ENCODE assay signal across 23 cellular contexts in genomic region chr6:156786652-156787051, GRCh38. TPM values are rescaled to one million over a fixed set of nuclear protein-coding genes. Genes with fewer than 3 reads are reported as not detected.
A peak's percentile ranks its signal among the peaks of the same experiment; 100 is the strongest.
DNase-seq lines count a peak whose midpoint lies in the region; ATAC-seq, FAIRE-seq and TF ChIP-seq lines count a peak whose summit lies in the region.
"Had no signal": no experiment of that assay in that cellular context is flagged by ENCODE, and none has a peak within 500 bp of the region (broad histone marks: within the 10 kb centered on the region; RNA-seq: fewer than 3 reads in every experiment).

No MANE protein-coding gene starts in this region.

- H3K79me2 ChIP-seq in HepG2 (ENCODE audit: insufficient read depth, low read length) (peaks cover 100% of the 10 kb centered on the region), KMS-11 (ENCODE audit: insufficient read depth, low read depth) (peaks cover 100% of the 10 kb centered on the region)

- peaks cover 96% of the 10 kb centered on the region for H3K4me1 Mint-ChIP-seq in activated B cell treated with CpG ODN at 0.5 μM for 24 hours
- H3K4me1 Mint-ChIP-seq in stimulated activated memory B cell treated with anti-CD40 and anti-IgM and Interleukin-4, amounts not matched to agents 10 μg/mL and 1 μg/mL and 100 μg/mL, for 72 hours = peaks cover 90% of the 10 kb centered on the region

- H3K27me3 ChIP-seq in HepG2 (ENCODE audit: control insufficient read depth in 1 of 2, insufficient read depth in 2 of 2, low read length in 2 of 2) (no peaks in the 10 kb centered on the region), right lobe of liver (no peaks in the 10 kb centered on the region), KMS-11 (ENCODE audit: insufficient read depth, low read depth) (no peaks in the 10 kb centered on the region), BE2C (no peaks in the 10 kb centered on the region), tibial nerve (no peaks in the 10 kb centered on the region)
- H3K27me3 ChIP-seq: SJCRH30 had no signal

- no peak overlapping the region for H3K9ac ChIP-seq in HepG2 (ENCODE audit: insufficient read depth, low read depth, low read length)
- H3K9ac ChIP-seq in KMS-11 = no peak overlapping the region

- H3K27ac ChIP-seq in HepG2 (ENCODE audit: extremely low read length, insufficient read depth, low read length) (no peak overlapping the region), right lobe of liver (no peak overlapping the region), KMS-11 (no peak overlapping the region), tibial nerve (no peak overlapping the region)
- H3K27ac ChIP-seq: HL-60, RWPE1, SJCRH30 had no signal

- H2AFZ ChIP-seq in HepG2 (ENCODE audit: low read length) (no peak overlapping the region), KMS-11 (ENCODE audit: low read depth) (no peak overlapping the region)

- no peak for TF ChIP-seq EP300 in HepG2 (IDR thresholded peaks at IDR 0.05; ENCODE audit: low read depth in 2 of 2, low read length in 2 of 2)
- no peak for TF ChIP-seq EP300 in HepG2 (CRISPR knock-in tag; IDR thresholded peaks at IDR 0.05; ENCODE audit: borderline replicate concordance)
- no peak for TF ChIP-seq EP300 in tibial nerve (IDR thresholded peaks at IDR 0.05)

- no peak for TF ChIP-seq RAD21 in HepG2 (CRISPR knock-in tag; IDR thresholded peaks at IDR 0.05)

- no peak for FAIRE-seq in HepG2 (lab: Jason Lieb, UNC)
- FAIRE-seq: HTR-8/SVneo had no signal

- no peak overlapping the region for H3K4me2 ChIP-seq in HepG2 (ENCODE audit: low read depth, low read length)
- peak overlapping the region; percentile 89 for H3K4me2 ChIP-seq in KMS-11

- intact Hi-C loops in HepG2 (cut with micrococcal nuclease; ENCODE audit: unreplicated experiment) = no loop called here
- intact Hi-C loops in right lobe of liver (cut with DNase I) = no loop called here
- intact Hi-C loops in activated B cell treated with CpG ODN at 0.5 μM for 24 hours (cut with micrococcal nuclease) = loop anchor here (10.0 kb wide), 1 partner anchor 398 kb away; no protein-coding TSS in a partner anchor

- no peaks in the 10 kb centered on the region for H3K9me3 ChIP-seq in HepG2 (ENCODE audit: low read length)
- no peaks in the 10 kb centered on the region for H3K9me3 ChIP-seq in right lobe of liver
- H3K9me3 ChIP-seq in BE2C = no peaks in the 10 kb centered on the region
- H3K9me3 ChIP-seq in tibial nerve = no peaks in the 10 kb centered on the region
- H3K9me3 ChIP-seq: Caco-2, SJCRH30 had no signal

- H3K4me1 ChIP-seq in HepG2 (ENCODE audit: insufficient read depth, low read length) = peaks cover 62% of the 10 kb centered on the region
- peaks cover 0 to 22% (median 4%) of the 10 kb centered on the region in 4 donors for H3K4me1 ChIP-seq in right lobe of liver
- peaks cover 90% of the 10 kb centered on the region for H3K4me1 ChIP-seq in KMS-11 (ENCODE audit: low read depth, poor library complexity, severe bottlenecking)
- H3K4me1 ChIP-seq in BE2C = peaks cover 24% of the 10 kb centered on the region
- H3K4me1 ChIP-seq in tibial nerve = peaks cover 0 to 88% (median 36%) of the 10 kb centered on the region in 4 donors
- H3K4me1 ChIP-seq: Caco-2 had no signal

- DNase-seq in HepG2 (ENCODE audit: low spot score) (no peak), right lobe of liver (no peak), activated B cell treated with CpG ODN at 0.5 μM for 24 hours (no peak), BE2C (no peak), tibial nerve (ENCODE audit: low spot score in 2 of 2) (no peak), NCI-H1092 treated with DMSO at 0.1 percent for 48 hours (lab: John Stamatoyannopoulos, UW) (no peak)
- DNase-seq: Caco-2; DMS153; EL; H7; NCI-H1048; NCI-H2081 treated with DMSO at 0.1 percent for 48 hours; NCI-H226; NCI-H524 treated with DMSO at 0.1 percent for 48 hours; NK-92 treated with Interleukin-12 subunit alpha and Interleukin-12 subunit beta, amount 100 ng/mL, for 24 hours; PC-3; SJCRH30 had no signal

- peaks cover 26% of the 10 kb centered on the region for H3K36me3 Mint-ChIP-seq in activated B cell treated with CpG ODN at 0.5 μM for 24 hours (ENCODE audit: low read depth)
- H3K36me3 Mint-ChIP-seq in stimulated activated memory B cell treated with anti-CD40 and anti-IgM and Interleukin-4, amounts not matched to agents 10 μg/mL and 1 μg/mL and 100 μg/mL, for 72 hours = peaks cover 21% of the 10 kb centered on the region

- POLR2A ChIA-PET in HepG2 (lab: Yijun Ruan, JAX) (no interaction called here), activated B cell treated with CpG ODN at 0.5 μM for 24 hours (lab: Charles Lee) (interaction anchor here (1.0 kb wide), 1 partner anchor 9 kb away, joined by 5 read pairs; the partner anchor contains the start of gene ARID1B)

- ATAC-seq in HepG2 (peak; percentile 32; the same call in 2 of the 3 replicates), right lobe of liver (no peak), activated B cell treated with CpG ODN at 0.5 μM for 24 hours (ENCODE audit: low read depth) (no peak)
- ATAC-seq in stimulated activated memory B cell treated with anti-CD40 and anti-IgM and Interleukin-4, amounts not matched to agents 10 μg/mL and 1 μg/mL and 100 μg/mL, for 72 hours = no peak
- ATAC-seq: PC-3 had no signal

- no peak overlapping the region for H3K4me3 Mint-ChIP-seq in activated B cell treated with CpG ODN at 0.5 μM for 24 hours
- H3K4me3 Mint-ChIP-seq in stimulated activated memory B cell treated with anti-CD40 and anti-IgM and Interleukin-4, amounts not matched to agents 10 μg/mL and 1 μg/mL and 100 μg/mL, for 72 hours = no peak overlapping the region
- H3K4me3 Mint-ChIP-seq: CD14-positive monocyte had no signal

- WGBS in HepG2 (ENCODE audit: low lambda C conversion rate) = 86% methylated on average over 4 of the region's 4 CpGs
- 74% methylated on average over 4 of the region's 4 CpGs for WGBS in right lobe of liver (ENCODE audit: insufficient coverage, low coverage, low lambda C conversion rate, missing lambda C conversion rate)
- 78 to 89% methylated on average over 4 of the region's 4 CpGs for WGBS in tibial nerve, 2 donors

- no peaks in the 10 kb centered on the region for H3K27me3 Mint-ChIP-seq in activated B cell treated with CpG ODN at 0.5 μM for 24 hours
- H3K27me3 Mint-ChIP-seq in stimulated activated memory B cell treated with anti-CD40 and anti-IgM and Interleukin-4, amounts not matched to agents 10 μg/mL and 1 μg/mL and 100 μg/mL, for 72 hours = no peaks in the 10 kb centered on the region

- in situ Hi-C loops in HepG2 (cut with HindIII; ENCODE audit: extremely low pct_ligation_motif_present, low pct_unique_long_range_greater_than_20kb) = no loop called here

- peak overlapping the region; percentile 31 for H3K27ac Mint-ChIP-seq in activated B cell treated with CpG ODN at 0.5 μM for 24 hours
- peak overlapping the region; percentile 63 for H3K27ac Mint-ChIP-seq in stimulated activated memory B cell treated with anti-CD40 and anti-IgM and Interleukin-4, amounts not matched to agents 10 μg/mL and 1 μg/mL and 100 μg/mL, for 72 hours

- H4K20me1 ChIP-seq in HepG2 (ENCODE audit: insufficient read depth, low read length) = peaks cover 53% of the 10 kb centered on the region
- peaks cover 30% of the 10 kb centered on the region; the same call in 1 of the 2 replicates for H4K20me1 ChIP-seq in KMS-11 (ENCODE audit: insufficient read depth)

- peaks cover 3 to 18% of the 10 kb centered on the region in 2 experiments for H3K36me3 ChIP-seq in HepG2 (replicated peaks in 1 of 2; ENCODE audit: control insufficient read depth in 1 of 2, insufficient read depth in 2 of 2, low read length in 2 of 2)
- H3K36me3 ChIP-seq in right lobe of liver = peaks cover 0 to 4% (median 0%) of the 10 kb centered on the region in 4 donors
- H3K36me3 ChIP-seq in KMS-11 (ENCODE audit: insufficient read depth) = no peaks in the 10 kb centered on the region
- peaks cover 10% of the 10 kb centered on the region for H3K36me3 ChIP-seq in BE2C
- no peaks in the 10 kb centered on the region for H3K36me3 ChIP-seq in tibial nerve

- no peak overlapping the region for H3K4me3 ChIP-seq in HepG2 (replicated peaks in 1 of 3; ENCODE audit: insufficient read depth in 1 of 3, low read depth in 2 of 3, low read length in 3 of 3)
- H3K4me3 ChIP-seq in right lobe of liver = no peak overlapping the region
- H3K4me3 ChIP-seq in KMS-11 (IDR thresholded peaks at IDR 0.05; ENCODE audit: insufficient read depth, low read depth, low read length) = no peak overlapping the region
- no peak overlapping the region for H3K4me3 ChIP-seq in BE2C (ENCODE audit: low read depth, low read length)
- no peak overlapping the region for H3K4me3 ChIP-seq in tibial nerve
- H3K4me3 ChIP-seq: SJCRH30 had no signal

- no peak for TF ChIP-seq CTCF in HepG2 (CRISPR knock-in tag; IDR thresholded peaks at IDR 0.05)
- no peak for TF ChIP-seq CTCF in right lobe of liver (IDR thresholded peaks at IDR 0.05)
- TF ChIP-seq CTCF in KMS-11 (conservative IDR thresholded peaks at IDR 0.05; ENCODE audit: low read depth, low read length) = no peak
- TF ChIP-seq CTCF in activated B cell treated with CpG ODN at 0.5 μM for 24 hours (IDR thresholded peaks at IDR 0.05) = no peak
- TF ChIP-seq CTCF in BE2C (IDR thresholded peaks at IDR 0.05; ENCODE audit: low read depth, low read length) = no peak
- no peak for TF ChIP-seq CTCF in tibial nerve (IDR thresholded peaks at IDR 0.05)

- no TSS peak for BruUV-seq in HepG2 (replicated peaks; lab: Mats Ljungman, UMichigan)

- H3K9me3 Mint-ChIP-seq in activated B cell treated with CpG ODN at 0.5 μM for 24 hours = no peaks in the 10 kb centered on the region
- no peaks in the 10 kb centered on the region for H3K9me3 Mint-ChIP-seq in stimulated activated memory B cell treated with anti-CD40 and anti-IgM and Interleukin-4, amounts not matched to agents 10 μg/mL and 1 μg/mL and 100 μg/mL, for 72 hours
- H3K9me3 Mint-ChIP-seq: CD14-positive monocyte had no signal

- no peak for TF ChIP-seq POLR2A in HepG2 (IDR thresholded peaks at IDR 0.05; ENCODE audit: insufficient read depth in 1 of 2, low read depth in 2 of 2, low read length in 2 of 2)
- TF ChIP-seq POLR2A in right lobe of liver (IDR thresholded peaks at IDR 0.05) = no peak
- TF ChIP-seq POLR2A in tibial nerve (IDR thresholded peaks at IDR 0.05) = no peak

- CTCF ChIA-PET in HepG2 (lab: Yijun Ruan, JAX; ENCODE audit: low intra/inter-chr PET ratio, low total read pairs) = no interaction called here
- CTCF ChIA-PET in activated B cell treated with CpG ODN at 0.5 μM for 24 hours (lab: Charles Lee) = no interaction called here

RNA-seq across cellular contexts. Expression of gene ARID1B, which starts 9.5 kb away (rescaled TPM):
- total RNA-seq in HepG2 (2016; rRNA removed; fragmentation: Illumina TruSeq; extraction: Trizol) (32.6 and 38.0 TPM in 2 replicates), right lobe of liver (10 to 100 TPM; 23.2 to 35.3 (median 30.7) TPM), activated B cell treated with CpG ODN at 0.5 μM for 24 hours (194 and 248 TPM in 2 replicates), tibial nerve (100 to 1,000 TPM in 3 of 4 donors, 10 to 100 TPM in 1; 91.5 to 123 (median 110) TPM)
- total RNA-seq in HepG2 (2016; cell fraction: cytosol; rRNA removed; fragmentation: Illumina TruSeq; extraction: Trizol; ENCODE audit: low read depth) = 41.7 TPM in 2 replicates
- 30.2 and 35.7 TPM in 2 replicates for total RNA-seq in HepG2 (2016; cell fraction: insoluble cytoplasmic fraction; rRNA removed; fragmentation: Illumina TruSeq; extraction: Trizol)
- 16.5 and 21.3 TPM in 2 replicates for total RNA-seq in HepG2 (2016; cell fraction: membrane; rRNA removed; fragmentation: Illumina TruSeq; extraction: Trizol)
- total RNA-seq in HepG2 (2016; cell fraction: nucleus; rRNA removed; fragmentation: Illumina TruSeq; extraction: Trizol) = 130 and 139 TPM in 2 replicates
- polyA plus RNA-seq in HepG2 (2011; rRNA removed) = 20.1 and 22.5 TPM in 2 replicates
- 13.6 and 13.8 TPM in 2 replicates for polyA plus RNA-seq in HepG2 (2011; cell fraction: cytosol; rRNA removed)
- 47.4 and 49.3 TPM in 2 replicates for polyA plus RNA-seq in HepG2 (2011; cell fraction: nucleus; rRNA removed)
- 25.2 and 26.7 TPM in 2 replicates for polyA plus RNA-seq in HepG2 (2012)
- polyA plus RNA-seq in HepG2 (2016; cell fraction: cytosol; fragmentation: Illumina TruSeq; extraction: Trizol; ENCODE audit: low read depth) = 1.8 and 2.0 TPM in 2 replicates
- 27.9 and 32.0 TPM in 2 replicates for polyA plus RNA-seq in HepG2 (2016; cell fraction: insoluble cytoplasmic fraction; fragmentation: Illumina TruSeq; extraction: Trizol; ENCODE audit: low read depth)
- polyA plus RNA-seq in HepG2 (2016; cell fraction: membrane; fragmentation: Illumina TruSeq; extraction: Trizol; ENCODE audit: low read depth) = 5.4 and 5.7 TPM in 2 replicates
- polyA plus RNA-seq in HepG2 (2016; cell fraction: nucleus; fragmentation: Illumina TruSeq; extraction: Trizol; ENCODE audit: insufficient read depth, low read depth) = 44.9 and 47.2 TPM in 2 replicates
- polyA minus RNA-seq in HepG2 (2011; rRNA and poly(A)+ RNA removed; ENCODE audit: low replicate concordance) = 77.4 and 128 TPM in 2 replicates
- 40.2 and 55.4 TPM in 2 replicates for polyA minus RNA-seq in HepG2 (2011; cell fraction: cytosol; rRNA and poly(A)+ RNA removed)
- 329 and 355 TPM in 2 replicates for polyA minus RNA-seq in HepG2 (2011; cell fraction: nucleus; rRNA and poly(A)+ RNA removed)
- 43.4 TPM for polyA plus RNA-seq in BE2C (2012; ENCODE audit: insufficient read depth, insufficient read length, low read depth)
